ENCODE assay signal across 10 cellular contexts in genomic region chrX:55196688-55197087, GRCh38. TPM values are rescaled to one million over a fixed set of nuclear protein-coding genes. Genes with fewer than 3 reads are reported as not detected.
"Had no signal": no experiment of that assay in that cellular context is flagged by ENCODE, and none has a peak within 500 bp of the region (broad histone marks: within the 10 kb centered on the region; RNA-seq: fewer than 3 reads in every experiment).

No MANE protein-coding gene starts in this region.

- DNase-seq: GM23248, GOT3, H7, KBM-7 had no signal

- H3K4me2 ChIP-seq: KMS-11 had no signal

- ATAC-seq: HCT116, HepG2 had no signal

- H3K4me1 ChIP-seq: HAP-1 had no signal

- H3K9ac ChIP-seq: GM23248, KMS-11 had no signal

- H3K4me3 ChIP-seq: GM23248, HAP-1 had no signal

- H3K27ac ChIP-seq: GM23248, HL-60, KMS-11 had no signal

- FAIRE-seq: HepG2 had no signal

- H3K36me3 ChIP-seq: HAP-1 had no signal

RNA-seq across cellular contexts. Expression of gene PAGE5, which starts 23.5 kb away (rescaled TPM):
- total RNA-seq: GM23248, H7, HepG2 had no signal
- polyA plus RNA-seq: GM23248, HepG2, IgD-negative memory B cell had no signal
